1 cellular context compared by ENCODE assay signal in the genomic region with DNA sequence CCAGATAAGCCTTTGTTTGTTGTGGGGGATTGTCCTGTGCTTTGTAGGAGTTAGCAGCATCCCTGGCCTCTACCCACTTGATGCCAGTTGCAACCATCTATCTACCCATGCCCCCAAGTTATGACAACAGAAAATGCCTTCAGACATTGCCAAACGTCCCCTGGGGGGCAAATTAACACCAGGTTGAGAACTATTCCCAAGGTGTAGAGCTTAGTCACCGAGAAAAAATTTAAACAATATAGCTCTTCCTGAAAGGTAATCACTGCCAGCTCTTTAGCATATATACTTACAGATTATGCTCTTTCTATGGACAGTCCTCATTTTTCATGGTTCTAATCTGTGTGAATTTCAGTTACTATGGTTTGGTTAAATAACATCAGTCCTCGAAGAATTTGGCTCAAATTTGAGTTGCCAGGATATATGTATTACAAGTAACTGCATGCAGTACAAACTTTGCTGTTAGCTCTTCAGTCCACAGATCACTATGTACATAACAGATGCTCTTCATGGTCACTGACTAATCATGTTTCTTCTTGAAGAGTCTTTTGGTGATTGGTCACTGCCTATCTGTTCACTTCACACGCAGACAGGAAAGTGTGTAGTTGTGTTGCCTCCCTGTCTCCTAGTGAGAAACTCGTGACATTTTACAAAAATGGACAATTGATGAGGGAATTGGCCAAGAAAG.
A peak's percentile ranks its signal among the peaks of the same experiment; 100 is the strongest.
TF ChIP-seq lines count a peak whose summit lies in the region.

No MANE protein-coding gene starts in this region.

TF ChIP-seq in HEK293, 187 proteins besides CTCF, POLR2A, EP300 and RAD21:
- TF ChIP-seq ZNF768 (tag by site-specific recombination; IDR thresholded peaks at IDR 0.05) (no peak), ZNF184 (tag by site-specific recombination; IDR thresholded peaks at IDR 0.05) (no peak), ZNF621 (tag by site-specific recombination; IDR thresholded peaks at IDR 0.05) (no peak), ZNF354C (tag by site-specific recombination; IDR thresholded peaks at IDR 0.05; ENCODE audit: borderline replicate concordance, low read depth) (no peak), ZNF529 (tag by site-specific recombination; IDR thresholded peaks at IDR 0.05; ENCODE audit: insufficient replicate concordance) (no peak), ZNF76 (tag by site-specific recombination; IDR thresholded peaks at IDR 0.05; ENCODE audit: borderline replicate concordance, low read depth) (no peak), EGR2 (tag by site-specific recombination; IDR thresholded peaks at IDR 0.05; ENCODE audit: low read depth) (no peak), ZIC2 (tag by site-specific recombination; IDR thresholded peaks at IDR 0.05) (no peak), GLIS1 (tag by site-specific recombination; IDR thresholded peaks at IDR 0.05) (0 out of 2 replicates have a peak, but pooled peaks have one; percentile 20)
- TF ChIP-seq, protein P1, sequence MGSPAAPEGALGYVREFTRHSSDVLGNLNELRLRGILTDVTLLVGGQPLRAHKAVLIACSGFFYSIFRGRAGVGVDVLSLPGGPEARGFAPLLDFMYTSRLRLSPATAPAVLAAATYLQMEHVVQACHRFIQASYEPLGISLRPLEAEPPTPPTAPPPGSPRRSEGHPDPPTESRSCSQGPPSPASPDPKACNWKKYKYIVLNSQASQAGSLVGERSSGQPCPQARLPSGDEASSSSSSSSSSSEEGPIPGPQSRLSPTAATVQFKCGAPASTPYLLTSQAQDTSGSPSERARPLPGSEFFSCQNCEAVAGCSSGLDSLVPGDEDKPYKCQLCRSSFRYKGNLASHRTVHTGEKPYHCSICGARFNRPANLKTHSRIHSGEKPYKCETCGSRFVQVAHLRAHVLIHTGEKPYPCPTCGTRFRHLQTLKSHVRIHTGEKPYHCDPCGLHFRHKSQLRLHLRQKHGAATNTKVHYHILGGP (tag by site-specific recombination; IDR thresholded peaks at IDR 0.05) = no peak
- TF ChIP-seq, protein P2, sequence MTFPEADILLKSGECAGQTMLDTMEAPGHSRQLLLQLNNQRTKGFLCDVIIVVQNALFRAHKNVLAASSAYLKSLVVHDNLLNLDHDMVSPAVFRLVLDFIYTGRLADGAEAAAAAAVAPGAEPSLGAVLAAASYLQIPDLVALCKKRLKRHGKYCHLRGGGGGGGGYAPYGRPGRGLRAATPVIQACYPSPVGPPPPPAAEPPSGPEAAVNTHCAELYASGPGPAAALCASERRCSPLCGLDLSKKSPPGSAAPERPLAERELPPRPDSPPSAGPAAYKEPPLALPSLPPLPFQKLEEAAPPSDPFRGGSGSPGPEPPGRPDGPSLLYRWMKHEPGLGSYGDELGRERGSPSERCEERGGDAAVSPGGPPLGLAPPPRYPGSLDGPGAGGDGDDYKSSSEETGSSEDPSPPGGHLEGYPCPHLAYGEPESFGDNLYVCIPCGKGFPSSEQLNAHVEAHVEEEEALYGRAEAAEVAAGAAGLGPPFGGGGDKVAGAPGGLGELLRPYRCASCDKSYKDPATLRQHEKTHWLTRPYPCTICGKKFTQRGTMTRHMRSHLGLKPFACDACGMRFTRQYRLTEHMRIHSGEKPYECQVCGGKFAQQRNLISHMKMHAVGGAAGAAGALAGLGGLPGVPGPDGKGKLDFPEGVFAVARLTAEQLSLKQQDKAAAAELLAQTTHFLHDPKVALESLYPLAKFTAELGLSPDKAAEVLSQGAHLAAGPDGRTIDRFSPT (tag by site-specific recombination; IDR thresholded peaks at IDR 0.05) = peak; percentile 30; the same call in 1 of the 2 replicates
